Comparison of ENCODE assay signal across 21 cellular contexts in genomic region chr4:174928174-174928573, GRCh38. TPM values are rescaled to one million over a fixed set of nuclear protein-coding genes. Genes with fewer than 3 reads are reported as not detected.
DNase-seq lines count a peak whose midpoint lies in the region; ATAC-seq and TF ChIP-seq lines count a peak whose summit lies in the region.
"Had no signal": no experiment of that assay in that cellular context is flagged by ENCODE, and none has a peak within 500 bp of the region (broad histone marks: within the 10 kb centered on the region; RNA-seq: fewer than 3 reads in every experiment).

No MANE protein-coding gene starts in this region.

- no peaks in the 10 kb centered on the region for H3K36me3 Mint-ChIP-seq in activated T-cell treated with anti-CD3 and anti-CD28 coated beads, Interleukin-2, amount 50 U/mL, for 24 hours (ENCODE audit: low read depth)
- H3K36me3 Mint-ChIP-seq in naive thymus-derived CD4-positive, alpha-beta T cell: no peaks in the 10 kb centered on the region

- H3K9me3 ChIP-seq in naive thymus-derived CD4-positive, alpha-beta T cell (ENCODE audit: control insufficient read depth in 2 of 3, low read length in 3 of 3): no peaks in the 10 kb centered on the region
- H3K9me3 ChIP-seq: breast epithelium, stomach had no signal

- H3K36me3 ChIP-seq in naive thymus-derived CD4-positive, alpha-beta T cell (ENCODE audit: control insufficient read depth in 2 of 3, insufficient read depth in 3 of 3, low read length in 3 of 3): no peaks in the 10 kb centered on the region
- H3K36me3 ChIP-seq: breast epithelium, stomach had no signal

- POLR2A ChIA-PET in naive thymus-derived CD4-positive, alpha-beta T cell (lab: Charles Lee): no interaction called here

- peak; percentile 37; the same call in 1 of the 2 replicates for TF ChIP-seq POLR2A in Raji (IDR thresholded peaks at IDR 0.05; ENCODE audit: insufficient read depth, low read depth, low read length)

- no peaks in the 10 kb centered on the region for H3K27me3 Mint-ChIP-seq in activated T-cell treated with anti-CD3 and anti-CD28 coated beads, Interleukin-2, amount 50 U/mL, for 24 hours
- no peaks in the 10 kb centered on the region for H3K27me3 Mint-ChIP-seq in naive thymus-derived CD4-positive, alpha-beta T cell

- H3K4me3 Mint-ChIP-seq in activated T-cell treated with anti-CD3 and anti-CD28 coated beads, Interleukin-2, amount 50 U/mL, for 24 hours: no peak overlapping the region
- H3K4me3 Mint-ChIP-seq in naive thymus-derived CD4-positive, alpha-beta T cell: no peak overlapping the region
- H3K4me3 Mint-ChIP-seq: endodermal cell, HFFc6 had no signal

- no peaks in the 10 kb centered on the region for H3K4me1 Mint-ChIP-seq in activated T-cell treated with anti-CD3 and anti-CD28 coated beads, Interleukin-2, amount 50 U/mL, for 24 hours (ENCODE audit: low read depth)
- no peaks in the 10 kb centered on the region for H3K4me1 Mint-ChIP-seq in naive thymus-derived CD4-positive, alpha-beta T cell
- H3K4me1 Mint-ChIP-seq: endodermal cell had no signal

- H3K4me1 ChIP-seq in naive thymus-derived CD4-positive, alpha-beta T cell (ENCODE audit: control insufficient read depth in 2 of 2, insufficient read depth in 2 of 2, low read length in 2 of 2): no peaks in the 10 kb centered on the region
- H3K4me1 ChIP-seq: breast epithelium, stomach had no signal

- no peak overlapping the region for H3K27ac ChIP-seq in naive thymus-derived CD4-positive, alpha-beta T cell (ENCODE audit: low read depth, low read length)
- H3K27ac ChIP-seq: breast epithelium, stomach had no signal

- H3K4me3 ChIP-seq in naive thymus-derived CD4-positive, alpha-beta T cell (ENCODE audit: low read length): no peak overlapping the region
- H3K4me3 ChIP-seq: breast epithelium, stomach had no signal

- ATAC-seq in GM18498 (IDR thresholded peaks at IDR 0.05; ENCODE audit: unreplicated experiment): peak; percentile 62
- peak; percentile 51 for ATAC-seq in GM21390 (IDR thresholded peaks at IDR 0.05; ENCODE audit: unreplicated experiment)
- peak; percentile 60 for ATAC-seq in HG03097 (IDR thresholded peaks at IDR 0.05; ENCODE audit: low FRiP score, unreplicated experiment)
- ATAC-seq in naive thymus-derived CD4-positive, alpha-beta T cell: no peak

- CTCF ChIA-PET in naive thymus-derived CD4-positive, alpha-beta T cell (lab: Charles Lee): no interaction called here

- no peak for DNase-seq in NCI-H1417 treated with DMSO at 0.1 percent for 48 hours (lab: John Stamatoyannopoulos, UW)
- DNase-seq in 8988T: no peak
- no peak for DNase-seq in activated T-cell treated with anti-CD3 and anti-CD28 coated beads, Interleukin-2, amount 50 U/mL, for 24 hours
- DNase-seq in naive thymus-derived CD4-positive, alpha-beta T cell: no peak
- DNase-seq: activated CD4-positive, alpha-beta T cell treated with anti-CD3 and anti-CD28 coated beads, Interleukin-2, amount 50 U/mL, for 1 hour; activated gamma-delta T cell treated with Interleukin-2 at 50 U/mL for 16 hours; DMS79; endodermal cell; HFFc6; NCI-H1436 treated with DMSO at 0.1 percent for 48 hours; retina; stimulated activated CD4-positive, alpha-beta T cell treated with anti-CD3 and anti-CD28 coated beads, Interleukin-4, amount 100 ng/mL, for 1 hour; stomach; SW 1271 had no signal

- H3K27ac Mint-ChIP-seq in activated T-cell treated with anti-CD3 and anti-CD28 coated beads, Interleukin-2, amount 50 U/mL, for 24 hours: no peak overlapping the region
- no peak overlapping the region for H3K27ac Mint-ChIP-seq in naive thymus-derived CD4-positive, alpha-beta T cell
- H3K27ac Mint-ChIP-seq: endodermal cell, HFFc6 had no signal

- no peaks in the 10 kb centered on the region for H3K27me3 ChIP-seq in naive thymus-derived CD4-positive, alpha-beta T cell (ENCODE audit: control insufficient read depth in 2 of 2, insufficient read depth in 2 of 2, low read length in 2 of 2)
- H3K27me3 ChIP-seq: breast epithelium, stomach had no signal

- no peaks in the 10 kb centered on the region for H3K9me3 Mint-ChIP-seq in activated T-cell treated with anti-CD3 and anti-CD28 coated beads, Interleukin-2, amount 50 U/mL, for 24 hours
- H3K9me3 Mint-ChIP-seq in naive thymus-derived CD4-positive, alpha-beta T cell: peaks cover 0 to 8% (median 2%) of the 10 kb centered on the region in 11 donors
- H3K9me3 Mint-ChIP-seq: endodermal cell had no signal

- intact Hi-C loops in naive thymus-derived CD4-positive, alpha-beta T cell (cut with micrococcal nuclease): no loop called here

RNA-seq across cellular contexts. Expression of gene ADAM29, which starts 10.0 kb away (rescaled TPM):
- total RNA-seq in naive thymus-derived CD4-positive, alpha-beta T cell: not detected
- polyA plus RNA-seq in naive thymus-derived CD4-positive, alpha-beta T cell: not detected
- total RNA-seq: endodermal cell, HFFc6, kidney epithelial cell, myocyte, stomach had no signal
- polyA plus RNA-seq: stomach had no signal
